ENCODE assay signal across 22 cellular contexts in genomic region chr7:35024298-35024697, GRCh38. TPM values are rescaled to one million over a fixed set of nuclear protein-coding genes. Genes with fewer than 3 reads are reported as not detected.
DNase-seq lines count a peak whose midpoint lies in the region; ATAC-seq, FAIRE-seq and TF ChIP-seq lines count a peak whose summit lies in the region.
"Had no signal": no experiment of that assay in that cellular context is flagged by ENCODE, and none has a peak within 500 bp of the region (broad histone marks: within the 10 kb centered on the region; RNA-seq: fewer than 3 reads in every experiment).

No MANE protein-coding gene starts in this region.

- no peak overlapping the region for H3K4me3 Mint-ChIP-seq in WTC11
- H3K4me3 Mint-ChIP-seq: activated CD4-positive, alpha-beta T cell treated with anti-CD3 and anti-CD28 coated beads for 36 hours; dendritic cell treated with granulocyte-macrophage colony-stimulating factor and Interleukin-4, amounts not matched to agents 40 ng/mL and 50 ng/mL, for 4 days had no signal

- no peak for TF ChIP-seq RAD21 in A549 (conservative IDR thresholded peaks at IDR 0.05 in 1 of 2, IDR thresholded peaks at IDR 0.05 in 1 of 2)

- 86% methylated on average over 3 of the region's 3 CpGs for WGBS in A549 (ENCODE audit: missing lambda C conversion rate)

- H3K9me3 ChIP-seq in A549: no peaks in the 10 kb centered on the region
- H3K9me3 ChIP-seq: SJSA1 had no signal

- H3K4me2 ChIP-seq in A549: peak overlapping the region; percentile 64

- TF ChIP-seq CTCF in A549 (IDR thresholded peaks at IDR 0.05) (no peak), WTC11 (IDR thresholded peaks at IDR 0.05) (no peak)

- no peak for ATAC-seq in A549
- ATAC-seq in GM18502 (IDR thresholded peaks at IDR 0.05; ENCODE audit: poor library complexity, unreplicated experiment): peak; percentile 75
- peak; percentile 88 for ATAC-seq in HG03025 (IDR thresholded peaks at IDR 0.05; ENCODE audit: low FRiP score, unreplicated experiment)
- ATAC-seq in WTC11: no peak
- ATAC-seq: activated CD4-positive, alpha-beta T cell treated with anti-CD3 and anti-CD28 coated beads for 36 hours; activated naive CD4-positive, alpha-beta T cell treated with anti-CD3 and anti-CD28 coated beads, Interleukin-2, amount 50 U/mL, for 72 hours; left lobe of liver had no signal

- peak overlapping the region; percentile 71 for H3K27ac Mint-ChIP-seq in WTC11
- H3K27ac Mint-ChIP-seq: activated CD4-positive, alpha-beta T cell treated with anti-CD3 and anti-CD28 coated beads for 36 hours; activated naive CD4-positive, alpha-beta T cell treated with anti-CD3 and anti-CD28 coated beads, Interleukin-2, amount 50 U/mL, for 72 hours; activated T-helper 2 cell treated with anti-CD3 and anti-CD28 coated beads, Interferon-gamma antibody, Interleukin-2, Interleukin-4, amounts not matched to agents 10 μg/mL and 5 μg/mL and 100 μg/mL, durations not matched to agents 14 hours and 24 hours and 36 hours; dendritic cell treated with granulocyte-macrophage colony-stimulating factor and Interleukin-4, amounts not matched to agents 40 ng/mL and 50 ng/mL, for 4 days had no signal

- peak overlapping the region; percentile 62 to 69; a peak in 4 of 6 replicates for H3K27ac ChIP-seq in A549
- H3K27ac ChIP-seq: SJSA1 had no signal

- POLR2A ChIA-PET in A549 (lab: Yijun Ruan, JAX) (no interaction called here), WTC11 (lab: Charles Lee) (no interaction called here)

- H3K9me3 Mint-ChIP-seq in WTC11: no peaks in the 10 kb centered on the region
- H3K9me3 Mint-ChIP-seq: activated naive CD4-positive, alpha-beta T cell treated with anti-CD3 and anti-CD28 coated beads, Interleukin-2, amount 50 U/mL, for 72 hours; activated T-helper 2 cell treated with anti-CD3 and anti-CD28 coated beads, Interferon-gamma antibody, Interleukin-2, Interleukin-4, amounts not matched to agents 10 μg/mL and 5 μg/mL and 100 μg/mL, durations not matched to agents 14 hours and 24 hours and 36 hours; dendritic cell treated with granulocyte-macrophage colony-stimulating factor and Interleukin-4, amounts not matched to agents 40 ng/mL and 50 ng/mL, for 4 days had no signal

- H3K4me1 ChIP-seq in A549: peaks cover 84% of the 10 kb centered on the region
- H3K4me1 ChIP-seq: SJSA1 had no signal

- no peak for DNase-seq in A549 (ENCODE audit: low read depth in 1 of 2, low spot score in 1 of 2)
- no peak for DNase-seq in WTC11 (ENCODE audit: low spot score)
- DNase-seq in NCI-H2196 treated with DMSO at 0.1 percent for 48 hours (lab: John Stamatoyannopoulos, UW; ENCODE audit: unreplicated experiment): no peak
- DNase-seq in SW480 (ENCODE audit: low spot score): no peak
- DNase-seq in activated T-cell treated with anti-CD3 and anti-CD28 coated beads, Interleukin-2, amount 50 U/mL, for 48 hours: no peak
- DNase-seq: activated CD4-positive, alpha-beta T cell treated with anti-CD3 and anti-CD28 coated beads for 36 hours; anterior cingulate cortex; C1 segment of cervical spinal cord; HCEC 1CT; hypothalamus; mesenchymal stem cell; NCI-H2171; NCI-H524; nucleus accumbens had no signal

- no peak overlapping the region for H3K4me3 ChIP-seq in A549
- H3K4me3 ChIP-seq: SJSA1 had no signal

- H3K4me1 Mint-ChIP-seq in WTC11: peaks cover 48% of the 10 kb centered on the region

- no peaks in the 10 kb centered on the region for H3K27me3 Mint-ChIP-seq in WTC11 (ENCODE audit: low read depth)
- H3K27me3 Mint-ChIP-seq: activated CD4-positive, alpha-beta T cell treated with anti-CD3 and anti-CD28 coated beads for 36 hours; dendritic cell treated with granulocyte-macrophage colony-stimulating factor and Interleukin-4, amounts not matched to agents 40 ng/mL and 50 ng/mL, for 4 days had no signal

- no peak for TF ChIP-seq POLR2A in A549 (IDR thresholded peaks at IDR 0.05; ENCODE audit: low read length)

- no peak for FAIRE-seq in A549 (lab: Jason Lieb, UNC)
- FAIRE-seq: RCC 7860 had no signal

- CTCF ChIA-PET in A549 (lab: Yijun Ruan, JAX) (interaction anchor here (1.0 to 1.1 kb wide), 2 partner anchors 10 to 704 kb away, joined by 3 read pairs; no protein-coding TSS in a partner anchor), WTC11 (lab: Charles Lee) (interaction anchor here (1.8 kb wide), 1 partner anchor 12 kb away, joined by 5 read pairs; no protein-coding TSS in a partner anchor)

- no peaks in the 10 kb centered on the region for H3K36me3 Mint-ChIP-seq in WTC11
- H3K36me3 Mint-ChIP-seq: activated naive CD4-positive, alpha-beta T cell treated with anti-CD3 and anti-CD28 coated beads, Interleukin-2, amount 50 U/mL, for 72 hours had no signal

- no peak for TF ChIP-seq EP300 in A549 (IDR thresholded peaks at IDR 0.05)

TF ChIP-seq in A549, 52 proteins besides CTCF, POLR2A, EP300 and RAD21 (continues in another document):
- TF ChIP-seq HOXA7 (CRISPR knock-in tag; IDR thresholded peaks at IDR 0.05) (no peak), PHF8 (IDR thresholded peaks at IDR 0.05; ENCODE audit: borderline replicate concordance, low read depth) (no peak), JUN (IDR thresholded peaks at IDR 0.05) (no peak), MAFK (IDR thresholded peaks at IDR 0.05; ENCODE audit: partially characterized antibody) (no peak), ATOH8 (CRISPR knock-in tag; IDR thresholded peaks at IDR 0.05; ENCODE audit: low read depth) (no peak), RARB (CRISPR knock-in tag; IDR thresholded peaks at IDR 0.05) (no peak), MYC (IDR thresholded peaks at IDR 0.05; ENCODE audit: borderline replicate concordance, low read length) (no peak), CEBPB (IDR thresholded peaks at IDR 0.05) (no peak), ELK1 (IDR thresholded peaks at IDR 0.05; ENCODE audit: low read depth, low read length) (no peak), CHD4 (IDR thresholded peaks at IDR 0.05; ENCODE audit: borderline replicate concordance) (no peak), RFX5 (IDR thresholded peaks at IDR 0.05) (no peak)

TF ChIP-seq in WTC11, 78 proteins besides CTCF, POLR2A, EP300 and RAD21 (continues in another document):
- TF ChIP-seq PRDM15 (CRISPR knock-in tag; IDR thresholded peaks at IDR 0.05) (no peak), ZNF416 (CRISPR knock-in tag; IDR thresholded peaks at IDR 0.05) (no peak), FOXK1 (CRISPR knock-in tag; IDR thresholded peaks at IDR 0.05) (no peak), ETV6 (CRISPR knock-in tag; IDR thresholded peaks at IDR 0.05) (no peak), CREM (CRISPR knock-in tag; IDR thresholded peaks at IDR 0.05) (no peak), ZNF263 (CRISPR knock-in tag; IDR thresholded peaks at IDR 0.05; ENCODE audit: low read depth) (no peak), HMGA2 (CRISPR knock-in tag; IDR thresholded peaks at IDR 0.05) (no peak), NR1H2 (CRISPR knock-in tag; IDR thresholded peaks at IDR 0.05) (no peak), NFYB (CRISPR knock-in tag; conservative IDR thresholded peaks at IDR 0.05; ENCODE audit: low read depth) (no peak), SP1 (CRISPR knock-in tag; conservative IDR thresholded peaks at IDR 0.05) (no peak)

RNA-seq across cellular contexts. Expression of gene DPY19L1, which starts 13.0 kb away (rescaled TPM):
- 129 and 145 TPM in 2 replicates for polyA plus RNA-seq in A549 (2011; rRNA removed)
- polyA plus RNA-seq in A549 (2012; cell fraction: cytosol; rRNA removed): 17.3 and 20.8 TPM in 2 replicates
- 14.4 and 21.9 TPM in 2 replicates for polyA plus RNA-seq in A549 (2012; cell fraction: nucleus; rRNA removed)
- polyA plus RNA-seq in A549 (2017; fragmentation: RNase III; extraction: RNeasy Plus Mini Kit Qiagen cat#74134 plus additional on column Dnase treatment): 47.5 to 53.6 TPM (median 52.0 TPM) in 3 replicates
- 50.2 and 51.8 TPM in 2 replicates for polyA minus RNA-seq in A549 (2011; rRNA and poly(A)+ RNA removed)
- total RNA-seq in WTC11 (2021): 14.9 to 17.7 TPM (median 15.5 TPM) in 3 replicates

Comparison
In these comparisons a context has a peak if more than half of its experiments do, and no peak if none do; other contexts are left out.
1. ATAC-seq: peak in GM18502 (single experiment) and HG03025 (single experiment); none in A549 (0 of 2) and WTC11 (single experiment).